In genomic region chr9:125650271-125650737, GRCh38 we compare ENCODE assay signal across 9 cellular contexts. TPM values are rescaled to one million over a fixed set of nuclear protein-coding genes. Genes with fewer than 3 reads are reported as not detected.
A peak's percentile ranks its signal among the peaks of the same experiment; 100 is the strongest.
DNase-seq lines count a peak whose midpoint lies in the region; ATAC-seq, FAIRE-seq and TF ChIP-seq lines count a peak whose summit lies in the region.
"Had no signal": no experiment of that assay in that cellular context is flagged by ENCODE, and none has a peak within 500 bp of the region (broad histone marks: within the 10 kb centered on the region; RNA-seq: fewer than 3 reads in every experiment).

No MANE protein-coding gene starts in this region.

- H3K79me2 ChIP-seq in osteoblast (ENCODE audit: insufficient read depth, low read length), result peaks cover 70% of the 10 kb centered on the region

- H3K36me3 ChIP-seq in osteoblast (ENCODE audit: insufficient read depth, low read length) (peaks cover 5% of the 10 kb centered on the region), kidney (ENCODE audit: control insufficient read depth in 1 of 2, insufficient read depth in 2 of 2, low read length in 2 of 2) (peaks cover 0 to 2% of the 10 kb centered on the region in 2 donors)

- POLR2A ChIA-PET in GM10248 (lab: Yijun Ruan, JAX), result interaction anchor here (0.7 kb wide), 1 partner anchor 18 kb away, joined by 4 read pairs; no protein-coding TSS in a partner anchor

- intact Hi-C loops in left colon (cut with DNase I, micrococcal nuclease), result no loop called here
- intact Hi-C loops in kidney (cut with DNase I), result no loop called here

- peaks cover 96% of the 10 kb centered on the region for H3K4me1 Mint-ChIP-seq in activated naive CD8-positive, alpha-beta T cell treated with anti-CD3 and anti-CD28 coated beads, Interleukin-2, amount 50 U/mL, for 24 hours

- H3K9me3 Mint-ChIP-seq in activated naive CD8-positive, alpha-beta T cell treated with anti-CD3 and anti-CD28 coated beads, Interleukin-2, amount 50 U/mL, for 24 hours, result no peaks in the 10 kb centered on the region

- H3K9ac ChIP-seq in kidney (ENCODE audit: low read length in 2 of 2), result no peak overlapping the region

- ATAC-seq in GM21423 (IDR thresholded peaks at IDR 0.05; ENCODE audit: unreplicated experiment) (peak; percentile 70), left colon (no peak)
- ATAC-seq in activated naive CD8-positive, alpha-beta T cell treated with anti-CD3 and anti-CD28 coated beads, Interleukin-2, amount 50 U/mL, for 24 hours, result peak; percentile 86
- ATAC-seq: Panc1 had no signal

- peak overlapping the region; percentile 60 for H3K4me3 Mint-ChIP-seq in activated naive CD8-positive, alpha-beta T cell treated with anti-CD3 and anti-CD28 coated beads, Interleukin-2, amount 50 U/mL, for 24 hours

- H3K27ac ChIP-seq in osteoblast (ENCODE audit: low read depth, low read length), result peak overlapping the region; percentile 95
- H3K27ac ChIP-seq in kidney (ENCODE audit: low read depth in 2 of 2, low read length in 2 of 2), result no peak overlapping the region

- H3K4me2 ChIP-seq in osteoblast (ENCODE audit: insufficient read depth, low read length), result peak overlapping the region; percentile 82

- H3K4me1 ChIP-seq in osteoblast (ENCODE audit: insufficient read depth, low read length), result peaks cover 62% of the 10 kb centered on the region
- no peaks in the 10 kb centered on the region for H3K4me1 ChIP-seq in kidney (ENCODE audit: control insufficient read depth in 1 of 2, insufficient read depth in 1 of 2, low read depth in 1 of 2, low read length in 2 of 2)

- CTCF ChIA-PET in GM10248 (lab: Yijun Ruan, JAX), result interaction anchor here (0.9 to 1.7 kb wide), 8 partner anchors 9 to 92 kb away, joined by 3 to 5 read pairs (median 4); no protein-coding TSS in a partner anchor

- DNase-seq in GM10248 (ENCODE audit: extremely low spot score), result peak; percentile 67
- peak; percentile 26 for DNase-seq in HPDE6-E6E7 (ENCODE audit: extremely low spot score)
- no peak for DNase-seq in activated naive CD8-positive, alpha-beta T cell treated with anti-CD3 and anti-CD28 coated beads, Interleukin-2, amount 50 U/mL, for 24 hours
- DNase-seq in osteoblast (ENCODE audit: insufficient read length, low spot score, missing footprints), result no peak
- DNase-seq in left colon, result no peak
- no peak for DNase-seq in 8988T
- DNase-seq in kidney, result no peak

- peaks cover 37% of the 10 kb centered on the region for H3K36me3 Mint-ChIP-seq in activated naive CD8-positive, alpha-beta T cell treated with anti-CD3 and anti-CD28 coated beads, Interleukin-2, amount 50 U/mL, for 24 hours (ENCODE audit: low read depth)

- H4K20me1 ChIP-seq in osteoblast (ENCODE audit: insufficient read depth, low read length), result no peaks in the 10 kb centered on the region

- peak overlapping the region; percentile 91 for H3K27ac Mint-ChIP-seq in activated naive CD8-positive, alpha-beta T cell treated with anti-CD3 and anti-CD28 coated beads, Interleukin-2, amount 50 U/mL, for 24 hours

- H2AFZ ChIP-seq in osteoblast (ENCODE audit: low read length), result no peak overlapping the region

- H3K9me3 ChIP-seq in osteoblast (ENCODE audit: low read depth, low read length) (no peaks in the 10 kb centered on the region), kidney (ENCODE audit: control insufficient read depth in 1 of 2, low read length in 2 of 2) (no peaks in the 10 kb centered on the region)

- H3K27me3 ChIP-seq in osteoblast (ENCODE audit: insufficient read depth, low read length), result no peaks in the 10 kb centered on the region

- H3K4me3 ChIP-seq in osteoblast (ENCODE audit: insufficient read depth, low read length) (peak overlapping the region; percentile 46), kidney (ENCODE audit: low read length in 2 of 2) (no peak overlapping the region)

- TF ChIP-seq CTCF in GM10248 (IDR thresholded peaks at IDR 0.05; ENCODE audit: control extremely low read depth, extremely low read depth, low read depth, missing control alignments), result no peak
- TF ChIP-seq CTCF in osteoblast (IDR thresholded peaks at IDR 0.05; ENCODE audit: extremely low read depth, low read depth, low read length), result no peak
- TF ChIP-seq CTCF in kidney (IDR thresholded peaks at IDR 0.05; ENCODE audit: borderline replicate concordance, extremely low read depth, insufficient read depth), result no peak

- FAIRE-seq in kidney (lab: Jason Lieb, UNC), result no peak

- H3K27me3 Mint-ChIP-seq in activated naive CD8-positive, alpha-beta T cell treated with anti-CD3 and anti-CD28 coated beads, Interleukin-2, amount 50 U/mL, for 24 hours, result no peaks in the 10 kb centered on the region

RNA-seq across cellular contexts. Expression of gene MAPKAP1, which starts 56.7 kb away (rescaled TPM):
- total RNA-seq in osteoblast (72.4 and 75.4 TPM in 2 replicates), left colon (10 to 100 TPM; 56.5 to 63.8 TPM), kidney (70.5 TPM)
- polyA plus RNA-seq in kidney (ENCODE audit: insufficient read depth, low read depth, low replicate concordance), result 99.4 TPM

Comparison
In these comparisons a context has a peak if more than half of its experiments do, and no peak if none do; other contexts are left out.
1. DNase-seq: peak in GM10248 (single experiment) and HPDE6-E6E7 (single experiment); none in activated naive CD8-positive, alpha-beta T cell treated with anti-CD3 and anti-CD28 coated beads, Interleukin-2, amount 50 U/mL, for 24 hours (single experiment), osteoblast (single experiment), left colon (0 of 2), 8988T (single experiment) and kidney (single experiment).